8 cellular contexts compared by ENCODE assay signal in the genomic region with DNA sequence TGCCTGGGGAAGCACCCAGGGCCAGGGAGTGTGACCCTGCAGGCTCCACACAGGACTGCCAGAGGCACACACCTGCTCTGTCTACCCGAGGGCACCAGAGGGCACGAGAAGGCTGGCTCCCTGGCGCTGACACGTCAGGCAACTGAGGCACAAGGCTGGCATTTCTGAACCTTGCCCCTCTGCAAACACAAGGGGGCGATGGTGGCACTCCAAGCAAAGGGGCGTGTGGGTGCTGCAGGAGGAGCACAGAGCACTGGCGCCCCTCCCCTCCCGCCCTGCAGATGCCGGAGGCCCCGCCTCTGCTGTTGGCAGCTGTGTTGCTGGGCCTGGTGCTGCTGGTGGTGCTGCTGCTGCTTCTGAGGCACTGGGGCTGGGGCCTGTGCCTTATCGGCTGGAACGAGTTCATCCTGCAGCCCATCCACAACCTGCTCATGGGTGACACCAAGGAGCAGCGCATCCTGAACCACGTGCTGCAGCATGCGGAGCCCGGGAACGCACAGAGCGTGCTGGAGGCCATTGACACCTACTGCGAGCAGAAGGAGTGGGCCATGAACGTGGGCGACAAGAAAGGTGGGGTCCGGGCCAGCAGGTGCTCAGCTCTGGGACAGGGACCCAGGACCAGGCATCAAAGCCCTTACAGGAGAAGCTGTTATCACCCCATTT. TPM values are rescaled to one million over a fixed set of nuclear protein-coding genes. Genes with fewer than 3 reads are reported as not detected.
DNase-seq lines count a peak whose midpoint lies in the region; ATAC-seq and TF ChIP-seq lines count a peak whose summit lies in the region.

No MANE protein-coding gene starts in this region.

- TF ChIP-seq CTCF in GM13977 (IDR thresholded peaks at IDR 0.05; ENCODE audit: extremely low read depth, insufficient read depth, missing control alignments), result peak; percentile 61
- TF ChIP-seq CTCF in stomach (IDR thresholded peaks at IDR 0.05), result peak in 5 of 7 experiments; percentile 38 to 69 (median 45)

- in situ Hi-C loops in GM13977 (cut with MboI; ENCODE audit: low pct_unique_long_range_greater_than_20kb, low sequenced_read_pairs, unreplicated experiment), result loop anchor here (25.0 kb wide), 2 partner anchors 100 to 325 kb away; a partner anchor contains a TSS

- ATAC-seq in esophagus mucosa (peak; percentile 79), HG03175 (IDR thresholded peaks at IDR 0.05; ENCODE audit: unreplicated experiment) (no peak)

- no peaks in the 10 kb centered on the region for H3K27me3 ChIP-seq in stomach

- 23 to 52% (median 29%) methylated on average over 13 to 22 of the region's 22 CpGs for WGBS in stomach, 5 donors

- intact Hi-C loops in stomach (cut with DNase I; ENCODE audit: low total_unique reads), result no loop called here

- H3K9me3 ChIP-seq in stomach, result no peaks in the 10 kb centered on the region

- DNase-seq in AG08395 (ENCODE audit: low spot score) (peak; percentile 81), GM13977 (ENCODE audit: low spot score) (peak; percentile 82), NCI-H526 treated with DMSO at 0.1 percent for 48 hours (lab: John Stamatoyannopoulos, UW) (peak; percentile 67), myocyte (ENCODE audit: low read depth) (peak; percentile 81), stomach (peak; percentile 90)
- peak; percentile 80 for DNase-seq in activated CD8-positive, alpha-beta memory T cell treated with anti-CD3 and anti-CD28 coated beads, Interleukin-2, amount 50 U/mL, for 48 hours

- peak overlapping the region; percentile 14 to 43 (median 20) for H3K4me3 ChIP-seq in stomach

- peaks cover 57 to 77% (median 62%) of the 10 kb centered on the region in 4 donors for H3K4me1 ChIP-seq in stomach

- no peak for TF ChIP-seq EP300 in stomach (IDR thresholded peaks at IDR 0.05)

- no peak for TF ChIP-seq POLR2A in stomach (IDR thresholded peaks at IDR 0.05)

- H3K36me3 ChIP-seq in stomach, result peaks cover 16 to 48% (median 42%) of the 10 kb centered on the region in 4 donors

- H3K27ac ChIP-seq in stomach, result peak overlapping the region; percentile 87 to 88 (median 87)

RNA-seq across cellular contexts. Expression of a gene that starts 20.8 kb away (rescaled TPM):
- 11.7 TPM for total RNA-seq in esophagus mucosa
- total RNA-seq in myocyte, result 28.7 and 34.3 TPM in 2 replicates
- polyA plus RNA-seq in myocyte (2012), result 43.6 TPM
- 10 to 100 TPM in 4 of 5 donors, 1 to 10 TPM in 1; 6.4 to 59.4 (median 25.3) TPM for total RNA-seq in stomach
- 10 to 100 TPM; 35.1 to 69.5 (median 57.7) TPM for polyA plus RNA-seq in stomach

RNA-seq across cellular contexts. Expression of a gene that starts 20.8 kb away (rescaled TPM):
- total RNA-seq in esophagus mucosa (146 TPM), myocyte (459 and 555 TPM in 2 replicates), stomach (100 to 1,000 TPM in 2 of 5 donors, 10 to 100 TPM in 3; 25.1 to 137 (median 87.9) TPM)
- polyA plus RNA-seq in myocyte (2012), result 331 TPM
- polyA plus RNA-seq in stomach, result 100 to 1,000 TPM; 103 to 174 (median 103) TPM

RNA-seq across cellular contexts. Expression of a gene that starts 54.2 kb away (rescaled TPM):
- total RNA-seq in esophagus mucosa, result 3.1 TPM
- 26.2 and 37.7 TPM in 2 replicates for total RNA-seq in myocyte
- polyA plus RNA-seq in myocyte (2012), result 23.7 TPM
- total RNA-seq in stomach, result 10 to 100 TPM; 11.2 to 51.3 (median 27.8) TPM
- 10 to 100 TPM in 2 of 3 donors, 1 to 10 TPM in 1; 3.5 to 15.4 (median 10.2) TPM for polyA plus RNA-seq in stomach

RNA-seq across cellular contexts. Expression of a gene that starts 58.5 kb away (rescaled TPM):
- total RNA-seq in esophagus mucosa, result 10.6 TPM
- 39.0 and 43.4 TPM in 2 replicates for total RNA-seq in myocyte
- 51.4 TPM for polyA plus RNA-seq in myocyte (2012)
- 10 to 100 TPM; 18.1 to 38.8 (median 27.2) TPM for total RNA-seq in stomach
- 10 to 100 TPM; 13.8 to 37.7 (median 26.0) TPM for polyA plus RNA-seq in stomach
